In genomic region chr1:63592536-63593302, GRCh38 we compare ENCODE assay signal across 1 cellular context.
TF ChIP-seq lines count a peak whose summit lies in the region.

No MANE protein-coding gene starts in this region.

TF ChIP-seq in liver, 16 proteins besides CTCF, POLR2A, EP300 and RAD21 (continued from another document):
- TF ChIP-seq ATF3 (IDR thresholded peaks at IDR 0.05) (peak; percentile 80), NR2F2 (IDR thresholded peaks at IDR 0.05) (peak; percentile 29), YY1 (IDR thresholded peaks at IDR 0.05) (peak; percentile 83), RXRA (IDR thresholded peaks at IDR 0.05) (peak; percentile 94 to 95), HNF4G (IDR thresholded peaks at IDR 0.05) (peak; percentile 76), JUND (IDR thresholded peaks at IDR 0.05) (peak; percentile 89 to 93)
